Comparison of ENCODE assay signal across 11 cellular contexts in genomic region chr1:101203812-101204540, GRCh38. TPM values are rescaled to one million over a fixed set of nuclear protein-coding genes. Genes with fewer than 3 reads are reported as not detected.
DNase-seq lines count a peak whose midpoint lies in the region; ATAC-seq, FAIRE-seq and TF ChIP-seq lines count a peak whose summit lies in the region.
"Had no signal": no experiment of that assay in that cellular context is flagged by ENCODE, and none has a peak within 500 bp of the region (broad histone marks: within the 10 kb centered on the region; RNA-seq: fewer than 3 reads in every experiment).

No MANE protein-coding gene starts in this region.

- H3K4me1 Mint-ChIP-seq in activated CD4-positive, alpha-beta T cell treated with anti-CD3 and anti-CD28 coated beads for 36 hours, result peaks cover 39% of the 10 kb centered on the region
- H3K4me1 Mint-ChIP-seq in activated CD4-positive, alpha-beta T cell treated with anti-CD3 and anti-CD28 coated beads, Interleukin-2, amount 10 ng/mL, durations not matched to agents 7 days and 5 days, result peaks cover 26% of the 10 kb centered on the region

- no peak for ATAC-seq in activated CD4-positive, alpha-beta T cell treated with anti-CD3 and anti-CD28 coated beads for 36 hours

- no peaks in the 10 kb centered on the region for H3K36me3 Mint-ChIP-seq in activated CD4-positive, alpha-beta T cell treated with anti-CD3 and anti-CD28 coated beads for 36 hours (ENCODE audit: low read depth)
- peaks cover 9% of the 10 kb centered on the region for H3K36me3 Mint-ChIP-seq in activated CD4-positive, alpha-beta T cell treated with anti-CD3 and anti-CD28 coated beads, Interleukin-2, amount 10 ng/mL, durations not matched to agents 7 days and 5 days (ENCODE audit: low read depth)

- no peaks in the 10 kb centered on the region for H3K27me3 Mint-ChIP-seq in activated CD4-positive, alpha-beta T cell treated with anti-CD3 and anti-CD28 coated beads for 36 hours
- H3K27me3 Mint-ChIP-seq in activated CD4-positive, alpha-beta T cell treated with anti-CD3 and anti-CD28 coated beads, Interleukin-2, amount 10 ng/mL, durations not matched to agents 7 days and 5 days, result no peaks in the 10 kb centered on the region
- H3K27me3 Mint-ChIP-seq: B cell had no signal

- H3K4me3 ChIP-seq in fibroblast of pulmonary artery (replicated peaks; ENCODE audit: low read depth, low read length), result no peak overlapping the region
- H3K4me3 ChIP-seq: ascending aorta had no signal

- no peak for TF ChIP-seq CTCF in fibroblast of pulmonary artery (IDR thresholded peaks at IDR 0.05; ENCODE audit: low read length, missing control alignments)

- CTCF ChIA-PET in activated CD4-positive, alpha-beta T cell treated with anti-CD3 and anti-CD28 coated beads for 36 hours (lab: Charles Lee), result interaction anchor here (0.9 to 1.4 kb wide), 3 partner anchors 32 to 85 kb away, joined by 3 to 5 read pairs (median 4); no protein-coding TSS in a partner anchor
- CTCF ChIA-PET in activated CD4-positive, alpha-beta T cell treated with anti-CD3 and anti-CD28 coated beads, Interleukin-2, amount 10 ng/mL, durations not matched to agents 7 days and 5 days (lab: Charles Lee), result interaction anchor here (1.0 to 3.2 kb wide), 3 partner anchors 13 to 35 kb away, joined by 3 to 9 read pairs (median 4); partner anchors contain the start of gene S1PR1

- H3K9me3 Mint-ChIP-seq in activated CD4-positive, alpha-beta T cell treated with anti-CD3 and anti-CD28 coated beads for 36 hours (ENCODE audit: low read depth), result no peaks in the 10 kb centered on the region
- H3K9me3 Mint-ChIP-seq in activated CD4-positive, alpha-beta T cell treated with anti-CD3 and anti-CD28 coated beads, Interleukin-2, amount 10 ng/mL, durations not matched to agents 7 days and 5 days, result peaks cover 15% of the 10 kb centered on the region

- POLR2A ChIA-PET in activated CD4-positive, alpha-beta T cell treated with anti-CD3 and anti-CD28 coated beads for 36 hours (lab: Charles Lee), result no interaction called here
- POLR2A ChIA-PET in activated CD4-positive, alpha-beta T cell treated with anti-CD3 and anti-CD28 coated beads, Interleukin-2, amount 10 ng/mL, durations not matched to agents 7 days and 5 days (lab: Charles Lee), result no interaction called here

- DNase-seq in activated CD4-positive, alpha-beta T cell treated with anti-CD3 and anti-CD28 coated beads for 36 hours, result no peak
- DNase-seq in activated CD4-positive, alpha-beta T cell treated with anti-CD3 and anti-CD28 coated beads, Interleukin-2, amount 10 ng/mL, durations not matched to agents 7 days and 5 days, result no peak
- DNase-seq in NCI-H82 (lab: John Stamatoyannopoulos, UW) (peak; percentile 99), fibroblast of pulmonary artery (ENCODE audit: low read depth) (peak; percentile 61), urothelium cell line (ENCODE audit: low spot score) (peak; percentile 37), H4 (ENCODE audit: low spot score) (no peak)
- DNase-seq in stimulated activated CD4-positive, alpha-beta T cell treated with anti-CD3 and anti-CD28 coated beads, Interleukin-15, amount 100 ng/mL, for 24 hours, result no peak
- no peak for DNase-seq in stimulated activated CD4-positive, alpha-beta T cell treated with anti-CD3 and anti-CD28 coated beads, Interleukin-2, amount 100 ng/mL, for 24 hours
- DNase-seq: GOT3 had no signal

- H3K27ac Mint-ChIP-seq in activated CD4-positive, alpha-beta T cell treated with anti-CD3 and anti-CD28 coated beads for 36 hours, result peak overlapping the region; percentile 20
- H3K27ac Mint-ChIP-seq in activated CD4-positive, alpha-beta T cell treated with anti-CD3 and anti-CD28 coated beads, Interleukin-2, amount 10 ng/mL, durations not matched to agents 7 days and 5 days, result no peak overlapping the region
- H3K27ac Mint-ChIP-seq: B cell had no signal

- no peak overlapping the region for H3K4me3 Mint-ChIP-seq in activated CD4-positive, alpha-beta T cell treated with anti-CD3 and anti-CD28 coated beads for 36 hours
- H3K4me3 Mint-ChIP-seq in activated CD4-positive, alpha-beta T cell treated with anti-CD3 and anti-CD28 coated beads, Interleukin-2, amount 10 ng/mL, durations not matched to agents 7 days and 5 days, result no peak overlapping the region
- H3K4me3 Mint-ChIP-seq: B cell had no signal

- peak; percentile 35 for FAIRE-seq in urothelium cell line (lab: Jason Lieb, UNC)

- intact Hi-C loops in activated CD4-positive, alpha-beta T cell treated with anti-CD3 and anti-CD28 coated beads for 36 hours (cut with DNase I, micrococcal nuclease), result no loop called here

RNA-seq across cellular contexts. Expression of gene S1PR1, which starts 32.8 kb away (rescaled TPM):
- total RNA-seq in activated CD4-positive, alpha-beta T cell treated with anti-CD3 and anti-CD28 coated beads for 36 hours, result 100 to 1,000 TPM; 109 to 130 TPM
- 100 to 1,000 TPM; 177 to 209 TPM for total RNA-seq in activated CD4-positive, alpha-beta T cell treated with anti-CD3 and anti-CD28 coated beads, Interleukin-2, amount 10 ng/mL, durations not matched to agents 7 days and 5 days
- total RNA-seq in H4 (2014; rRNA removed; shearing (Covaris generic)), result 3.2 and 4.9 TPM in 2 replicates

Comparison
In these comparisons a context has a peak if more than half of its experiments do, and no peak if none do; other contexts are left out.
1. DNase-seq: peak in NCI-H82 (single experiment), fibroblast of pulmonary artery (single experiment) and urothelium cell line (single experiment); none in activated CD4-positive, alpha-beta T cell treated with anti-CD3 and anti-CD28 coated beads for 36 hours (single experiment), activated CD4-positive, alpha-beta T cell treated with anti-CD3 and anti-CD28 coated beads, Interleukin-2, amount 10 ng/mL, durations not matched to agents 7 days and 5 days (single experiment), stimulated activated CD4-positive, alpha-beta T cell treated with anti-CD3 and anti-CD28 coated beads, Interleukin-15, amount 100 ng/mL, for 24 hours (single experiment), H4 (single experiment) and stimulated activated CD4-positive, alpha-beta T cell treated with anti-CD3 and anti-CD28 coated beads, Interleukin-2, amount 100 ng/mL, for 24 hours (0 of 2).
2. RNA of gene S1PR1, which starts 32.8 kb away (total RNA-seq): 177 to 209 TPM in activated CD4-positive, alpha-beta T cell treated with anti-CD3 and anti-CD28 coated beads, Interleukin-2, amount 10 ng/mL, durations not matched to agents 7 days and 5 days and 109 to 130 TPM in activated CD4-positive, alpha-beta T cell treated with anti-CD3 and anti-CD28 coated beads for 36 hours; 3.2 to 4.9 TPM in H4; every median in the first group is over 10 times any median in the second.